1 cellular context compared by ENCODE assay signal in genomic region chr10:132599023-132599618, GRCh38.
TF ChIP-seq lines count a peak whose summit lies in the region.
"Not testable (repeated sequence)": the region's sequence is repeated elsewhere in the genome, so short reads cannot be mapped to it uniquely, and the experiment has no call there.

No MANE protein-coding gene starts in this region.

TF ChIP-seq in HepG2, 621 proteins besides CTCF, POLR2A, EP300 and RAD21:
- TF ChIP-seq ELF3 (CRISPR knock-in tag; IDR thresholded peaks at IDR 0.05) (peak; percentile 59; the same call in 1 of the 2 replicates), ZMYM4 (CRISPR knock-in tag; IDR thresholded peaks at IDR 0.05) (0 out of 2 replicates have a peak, but pooled peaks have one; percentile 29), PAXIP1 (CRISPR knock-in tag; conservative IDR thresholded peaks at IDR 0.05) (peak; percentile 55; the same call in 1 of the 2 replicates), SAP130 (CRISPR knock-in tag; IDR thresholded peaks at IDR 0.05; ENCODE audit: low read depth) (0 out of 2 replicates have a peak, but pooled peaks have one; percentile 9), POGZ (CRISPR knock-in tag; IDR thresholded peaks at IDR 0.05) (0 out of 2 replicates have a peak, but pooled peaks have one; percentile 30), PRDM10 (CRISPR knock-in tag; IDR thresholded peaks at IDR 0.05; ENCODE audit: low read depth) (peak; percentile 92), HNF4A (CRISPR knock-in tag; IDR thresholded peaks at IDR 0.05) (peak; percentile 68), ZFP36L1 (CRISPR knock-in tag; IDR thresholded peaks at IDR 0.05) (0 out of 2 replicates have a peak, but pooled peaks have one; percentile 26), NR2F6 (IDR thresholded peaks at IDR 0.05) (0 out of 2 replicates have a peak, but pooled peaks have one; percentile 28), ELF1 (CRISPR knock-in tag; IDR thresholded peaks at IDR 0.05) (peak; percentile 70), RXRB (CRISPR knock-in tag; IDR thresholded peaks at IDR 0.05; ENCODE audit: borderline replicate concordance) (0 out of 2 replicates have a peak, but pooled peaks have one; percentile 22), SOX13 (CRISPR knock-in tag; conservative IDR thresholded peaks at IDR 0.05 in 1 of 2, IDR thresholded peaks at IDR 0.05 in 1 of 2) (0 out of 4 replicates have a peak, but pooled peaks of 1 of the 2 experiments have one; percentile 24), TCF7 (IDR thresholded peaks at IDR 0.05; ENCODE audit: low read depth) (peak; percentile 54; the same call in 1 of the 2 replicates), FOXA3 (CRISPR knock-in tag; IDR thresholded peaks at IDR 0.05) (0 out of 2 replicates have a peak, but pooled peaks have one; percentile 6)
- not testable (repeated sequence) for TF ChIP-seq NR2F6 (CRISPR knock-in tag; IDR thresholded peaks at IDR 0.05); SOX13 (IDR thresholded peaks at IDR 0.05)
- TF ChIP-seq, protein P1, sequence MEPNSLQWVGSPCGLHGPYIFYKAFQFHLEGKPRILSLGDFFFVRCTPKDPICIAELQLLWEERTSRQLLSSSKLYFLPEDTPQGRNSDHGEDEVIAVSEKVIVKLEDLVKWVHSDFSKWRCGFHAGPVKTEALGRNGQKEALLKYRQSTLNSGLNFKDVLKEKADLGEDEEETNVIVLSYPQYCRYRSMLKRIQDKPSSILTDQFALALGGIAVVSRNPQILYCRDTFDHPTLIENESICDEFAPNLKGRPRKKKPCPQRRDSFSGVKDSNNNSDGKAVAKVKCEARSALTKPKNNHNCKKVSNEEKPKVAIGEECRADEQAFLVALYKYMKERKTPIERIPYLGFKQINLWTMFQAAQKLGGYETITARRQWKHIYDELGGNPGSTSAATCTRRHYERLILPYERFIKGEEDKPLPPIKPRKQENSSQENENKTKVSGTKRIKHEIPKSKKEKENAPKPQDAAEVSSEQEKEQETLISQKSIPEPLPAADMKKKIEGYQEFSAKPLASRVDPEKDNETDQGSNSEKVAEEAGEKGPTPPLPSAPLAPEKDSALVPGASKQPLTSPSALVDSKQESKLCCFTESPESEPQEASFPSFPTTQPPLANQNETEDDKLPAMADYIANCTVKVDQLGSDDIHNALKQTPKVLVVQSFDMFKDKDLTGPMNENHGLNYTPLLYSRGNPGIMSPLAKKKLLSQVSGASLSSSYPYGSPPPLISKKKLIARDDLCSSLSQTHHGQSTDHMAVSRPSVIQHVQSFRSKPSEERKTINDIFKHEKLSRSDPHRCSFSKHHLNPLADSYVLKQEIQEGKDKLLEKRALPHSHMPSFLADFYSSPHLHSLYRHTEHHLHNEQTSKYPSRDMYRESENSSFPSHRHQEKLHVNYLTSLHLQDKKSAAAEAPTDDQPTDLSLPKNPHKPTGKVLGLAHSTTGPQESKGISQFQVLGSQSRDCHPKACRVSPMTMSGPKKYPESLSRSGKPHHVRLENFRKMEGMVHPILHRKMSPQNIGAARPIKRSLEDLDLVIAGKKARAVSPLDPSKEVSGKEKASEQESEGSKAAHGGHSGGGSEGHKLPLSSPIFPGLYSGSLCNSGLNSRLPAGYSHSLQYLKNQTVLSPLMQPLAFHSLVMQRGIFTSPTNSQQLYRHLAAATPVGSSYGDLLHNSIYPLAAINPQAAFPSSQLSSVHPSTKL (CRISPR knock-in tag; IDR thresholded peaks at IDR 0.05) = 0 out of 2 replicates have a peak, but pooled peaks have one; percentile 14
- TF ChIP-seq, protein P2, sequence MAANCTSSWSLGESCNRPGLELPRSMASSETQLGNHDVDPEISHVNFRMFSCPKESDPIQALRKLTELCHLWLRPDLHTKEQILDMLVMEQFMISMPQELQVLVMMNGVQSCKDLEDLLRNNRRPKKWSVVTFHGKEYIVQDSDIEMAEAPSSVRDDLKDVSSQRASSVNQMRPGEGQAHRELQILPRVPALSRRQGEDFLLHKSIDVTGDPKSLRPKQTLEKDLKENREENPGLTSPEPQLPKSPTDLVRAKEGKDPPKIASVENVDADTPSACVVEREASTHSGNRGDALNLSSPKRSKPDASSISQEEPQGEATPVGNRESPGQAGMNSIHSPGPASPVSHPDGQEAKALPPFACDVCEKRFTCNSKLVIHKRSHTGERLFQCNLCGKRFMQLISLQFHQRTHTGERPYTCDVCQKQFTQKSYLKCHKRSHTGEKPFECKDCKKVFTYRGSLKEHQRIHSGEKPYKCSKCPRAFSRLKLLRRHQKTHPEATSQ (CRISPR knock-in tag; IDR thresholded peaks at IDR 0.05; ENCODE audit: borderline replicate concordance) = peak; percentile 54; the same call in 1 of the 2 replicates
